Comparison of ENCODE assay signal across 8 cellular contexts in the genomic region with DNA sequence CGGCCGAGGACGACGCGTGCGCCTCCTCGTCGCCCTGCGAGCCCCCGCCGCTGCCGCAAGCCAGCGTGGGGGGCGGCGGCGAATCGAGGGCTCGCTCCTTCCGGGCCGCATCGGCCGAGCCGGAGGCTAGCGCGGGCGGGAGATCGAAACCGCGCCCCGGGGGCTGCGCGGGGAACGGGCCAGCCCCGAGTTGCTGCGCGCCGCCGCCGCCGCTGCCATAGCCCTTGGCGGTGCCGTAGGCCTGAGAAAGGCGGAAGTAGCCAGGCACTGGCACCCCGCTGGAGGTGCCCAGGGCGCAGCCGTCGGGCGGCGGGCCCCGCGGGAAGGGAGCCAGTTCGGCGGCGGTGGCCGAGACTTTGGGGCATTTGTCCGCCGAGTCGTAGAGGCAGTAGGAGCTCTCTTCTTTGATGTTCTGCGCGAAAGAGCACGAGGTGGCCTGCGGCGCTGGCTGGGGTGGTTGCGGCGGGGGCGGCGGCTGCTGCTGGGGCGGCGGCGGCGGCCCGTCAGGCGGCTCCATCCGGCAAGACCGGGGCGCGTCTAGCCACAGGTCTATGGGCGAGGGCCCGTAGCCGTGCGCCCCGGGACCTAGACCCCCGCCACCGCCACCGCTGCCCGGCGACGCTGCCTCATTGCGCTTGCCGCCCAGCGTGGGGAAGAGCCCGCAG. TPM values are rescaled to one million over a fixed set of nuclear protein-coding genes. Genes with fewer than 3 reads are reported as not detected.
DNase-seq lines count a peak whose midpoint lies in the region; ATAC-seq and TF ChIP-seq lines count a peak whose summit lies in the region.

No MANE protein-coding gene starts in this region.

- DNase-seq in EH (ENCODE audit: low read depth), result peak; percentile 52
- no peak for DNase-seq in LNCaP clone FGC (ENCODE audit: low read depth)
- no peak for DNase-seq in central memory CD8-positive, alpha-beta T cell (ENCODE audit: low spot score in 2 of 2)
- peak; percentile 72 for DNase-seq in myocyte (ENCODE audit: low read depth)
- DNase-seq in stimulated activated naive CD4-positive, alpha-beta T cell (lab: John Stamatoyannopoulos, UW), result no peak
- no peak for DNase-seq in stimulated activated CD4-positive, alpha-beta T cell treated with anti-CD3 and anti-CD28 coated beads, Interleukin-1b, Interleukin-23, amount 100 ng/mL, for 48 hours

- H3K27me3 Mint-ChIP-seq in central memory CD8-positive, alpha-beta T cell, result peaks cover 75% of the 10 kb centered on the region

- ATAC-seq in central memory CD8-positive, alpha-beta T cell (replicated peaks; ENCODE audit: extremely low read depth, poor library complexity, severe bottlenecking), result peak; percentile 65
- ATAC-seq in HG03280 (IDR thresholded peaks at IDR 0.05; ENCODE audit: unreplicated experiment) (no peak), GM18505 (IDR thresholded peaks at IDR 0.05; ENCODE audit: unreplicated experiment) (no peak)

- peaks cover 22% of the 10 kb centered on the region for H3K36me3 Mint-ChIP-seq in central memory CD8-positive, alpha-beta T cell (ENCODE audit: insufficient read depth)

- TF ChIP-seq POLR2A in GM18505 (IDR thresholded peaks at IDR 0.05; ENCODE audit: borderline replicate concordance, extremely low read depth, insufficient read depth, insufficient read length), result no peak

- no peak for TF ChIP-seq CTCF in LNCaP clone FGC (IDR thresholded peaks at IDR 0.05; ENCODE audit: control insufficient read depth, extremely low read depth, insufficient read depth)

- H3K4me3 Mint-ChIP-seq in central memory CD8-positive, alpha-beta T cell, result peak overlapping the region; percentile 69

- H3K27ac Mint-ChIP-seq in central memory CD8-positive, alpha-beta T cell (ENCODE audit: low read depth), result no peak overlapping the region

- H3K9me3 Mint-ChIP-seq in central memory CD8-positive, alpha-beta T cell, result no peaks in the 10 kb centered on the region

- H3K4me1 Mint-ChIP-seq in central memory CD8-positive, alpha-beta T cell, result peaks cover 18% of the 10 kb centered on the region

- peak overlapping the region; percentile 42 for H3K4me3 ChIP-seq in LNCaP clone FGC (ENCODE audit: low read depth, low read length)

RNA-seq across cellular contexts. Expression of a gene that starts 0.6 kb away (rescaled TPM):
- 14.6 and 15.1 TPM in 2 replicates for total RNA-seq in myocyte
- polyA plus RNA-seq in myocyte (2012), result 10.1 TPM

RNA-seq across cellular contexts. Expression of a gene that starts 8.2 kb away (rescaled TPM):
- 9.1 and 13.0 TPM in 2 replicates for total RNA-seq in myocyte
- polyA plus RNA-seq in myocyte (2012), result 1.7 TPM

RNA-seq across cellular contexts. Expression of a gene that starts 11.5 kb away (rescaled TPM):
- 1.7 TPM in 2 replicates for total RNA-seq in myocyte
- 0.96 TPM for polyA plus RNA-seq in myocyte (2012)

RNA-seq across cellular contexts. Expression of a gene that starts 17.1 kb away (rescaled TPM):
- 20.5 and 20.9 TPM in 2 replicates for total RNA-seq in myocyte
- 8.2 TPM for polyA plus RNA-seq in myocyte (2012)

RNA-seq across cellular contexts. Expression of a gene that starts 21.2 kb away (rescaled TPM):
- 1.7 and 4.4 TPM in 2 replicates for total RNA-seq in myocyte
- 2.8 TPM for polyA plus RNA-seq in myocyte (2012)

Comparison
In these comparisons a context has a peak if more than half of its experiments do, and no peak if none do; other contexts are left out.
1. DNase-seq: peak in EH (single experiment) and myocyte (single experiment); none in LNCaP clone FGC (single experiment), central memory CD8-positive, alpha-beta T cell (0 of 2), stimulated activated naive CD4-positive, alpha-beta T cell (0 of 6) and stimulated activated CD4-positive, alpha-beta T cell treated with anti-CD3 and anti-CD28 coated beads, Interleukin-1b, Interleukin-23, amount 100 ng/mL, for 48 hours (single experiment).